In genomic region chr14:95452176-95452889, GRCh38 we compare ENCODE assay signal across 8 cellular contexts.
DNase-seq lines count a peak whose midpoint lies in the region; FAIRE-seq and TF ChIP-seq lines count a peak whose summit lies in the region.

No MANE protein-coding gene starts in this region.

- no peak overlapping the region for H3K9ac ChIP-seq in SK-N-SH

- 89% methylated on average over 16 of the region's 18 CpGs for whole genome bisulfite sequencing in SK-N-SH (ENCODE audit: low lambda C conversion rate)
- WGBS in transverse colon (ENCODE audit: low coverage in 1 of 2), 2 donors: 85% methylated on average over 18 of the region's 18 CpGs; no CpG with 5 or more reads in 1 of the 2 donors
- WGBS in small intestine, 3 donors: 87 to 90% (median 87%) methylated on average over 18 of the region's 18 CpGs

- H3K4me3 ChIP-seq in AG04449 (ENCODE audit: low read depth, low read length): no peak overlapping the region
- no peak overlapping the region for H3K4me3 ChIP-seq in SK-N-SH (ENCODE audit: low read depth in 2 of 2, low read length in 1 of 2)
- H3K4me3 ChIP-seq in transverse colon: no peak overlapping the region
- H3K4me3 ChIP-seq in small intestine (ENCODE audit: low read depth in 1 of 2, low read length in 2 of 2): no peak overlapping the region

- no peaks in the 10 kb centered on the region for H3K9me3 Mint-ChIP-seq in activated T-helper 2 cell treated with anti-CD3 and anti-CD28 coated beads, Interferon-gamma antibody, Interleukin-2, Interleukin-4, amounts not matched to agents 10 μg/mL and 5 μg/mL and 100 μg/mL, durations not matched to agents 14 hours and 24 hours and 36 hours

- H3K27ac ChIP-seq in SK-N-SH (ENCODE audit: low read depth in 2 of 2, low read length in 1 of 2): no peak overlapping the region
- H3K27ac ChIP-seq in transverse colon: no peak overlapping the region
- no peak overlapping the region for H3K27ac ChIP-seq in small intestine (ENCODE audit: low read depth in 1 of 2, low read length in 1 of 2)

- no peak overlapping the region for H2AFZ ChIP-seq in SK-N-SH (ENCODE audit: low read depth)

- H3K27me3 ChIP-seq in SK-N-SH (ENCODE audit: insufficient read depth) (no peaks in the 10 kb centered on the region), transverse colon (no peaks in the 10 kb centered on the region), small intestine (ENCODE audit: control insufficient read depth in 2 of 2, insufficient read depth in 2 of 2, low read length in 2 of 2) (no peaks in the 10 kb centered on the region)

- DNase-seq in AG04449 (ENCODE audit: low read depth, low spot score) (no peak), SK-N-SH (peak; percentile 56), iPS-NIHi11 (ENCODE audit: low spot score) (peak; percentile 76), transverse colon (no peak), small intestine (no peak)
- DNase-seq in activated T-helper 2 cell treated with anti-CD3 and anti-CD28 coated beads, Interferon-gamma antibody, Interleukin-2, Interleukin-4, amounts not matched to agents 10 μg/mL and 5 μg/mL and 100 μg/mL, durations not matched to agents 14 hours and 24 hours and 36 hours (ENCODE audit: low spot score): no peak
- DNase-seq in stimulated activated CD4-positive, alpha-beta T cell treated with anti-CD3 and anti-CD28 coated beads, Interleukin-4, amount 100 ng/mL, for 24 hours: no peak

- no peak overlapping the region for H3K27ac Mint-ChIP-seq in activated T-helper 2 cell treated with anti-CD3 and anti-CD28 coated beads, Interferon-gamma antibody, Interleukin-2, Interleukin-4, amounts not matched to agents 10 μg/mL and 5 μg/mL and 100 μg/mL, durations not matched to agents 14 hours and 24 hours and 36 hours

- no peak overlapping the region for H3K4me2 ChIP-seq in SK-N-SH

- TF ChIP-seq CTCF in AG04449 (IDR thresholded peaks at IDR 0.05; ENCODE audit: insufficient read depth, low read length, missing control alignments) (peak; percentile 46), GM12874 (IDR thresholded peaks at IDR 0.05; ENCODE audit: insufficient read depth, low read depth, low read length) (peak; percentile 52; the same call in 1 of the 2 replicates), SK-N-SH (IDR thresholded peaks at IDR 0.05) (peak; percentile 51), transverse colon (IDR thresholded peaks at IDR 0.05) (peak in 2 of 5 experiments; percentile 12 to 17)

- TF ChIP-seq POLR2A in transverse colon (IDR thresholded peaks at IDR 0.05): no peak

- H4K20me1 ChIP-seq in SK-N-SH (ENCODE audit: insufficient read depth): no peaks in the 10 kb centered on the region

- H3K4me1 Mint-ChIP-seq in activated T-helper 2 cell treated with anti-CD3 and anti-CD28 coated beads, Interferon-gamma antibody, Interleukin-2, Interleukin-4, amounts not matched to agents 10 μg/mL and 5 μg/mL and 100 μg/mL, durations not matched to agents 14 hours and 24 hours and 36 hours (ENCODE audit: low read depth): no peaks in the 10 kb centered on the region

- in situ Hi-C loops in transverse colon (cut with MboI; ENCODE audit: low pct_ligation_motif_present in 1 of 4, low pct_unique_long_range_greater_than_20kb in 1 of 4, low sequenced_read_pairs in 3 of 4): no loop called here

- H3K4me1 ChIP-seq in SK-N-SH (ENCODE audit: control insufficient read depth in 1 of 2, insufficient read depth in 2 of 2, low read depth in 1 of 2, low read length in 1 of 2): no peaks in the 10 kb centered on the region
- no peaks in the 10 kb centered on the region for H3K4me1 ChIP-seq in transverse colon
- no peaks in the 10 kb centered on the region for H3K4me1 ChIP-seq in small intestine (ENCODE audit: control insufficient read depth in 2 of 2, insufficient read depth in 1 of 2, low read depth in 1 of 2, low read length in 1 of 2)

- H3K36me3 ChIP-seq in SK-N-SH (replicated peaks in 1 of 2; ENCODE audit: control insufficient read depth in 1 of 2, insufficient read depth in 2 of 2, low read length in 1 of 2) (no peaks in the 10 kb centered on the region), transverse colon (peaks cover 0 to 7% (median 0%) of the 10 kb centered on the region in 4 donors), small intestine (ENCODE audit: control insufficient read depth in 2 of 2, insufficient read depth in 2 of 2, low read length in 2 of 2) (peaks cover 0 to 3% of the 10 kb centered on the region in 2 donors)

- FAIRE-seq in small intestine (lab: Jason Lieb, UNC): no peak

- H3F3A ChIP-seq in SK-N-SH (replicated peaks; ENCODE audit: insufficient read depth): no peaks in the 10 kb centered on the region

- H3K9me3 ChIP-seq in SK-N-SH (no peaks in the 10 kb centered on the region), transverse colon (no peaks in the 10 kb centered on the region), small intestine (ENCODE audit: control insufficient read depth, low read depth) (no peaks in the 10 kb centered on the region)

- H3K27me3 Mint-ChIP-seq in activated T-helper 2 cell treated with anti-CD3 and anti-CD28 coated beads, Interferon-gamma antibody, Interleukin-2, Interleukin-4, amounts not matched to agents 10 μg/mL and 5 μg/mL and 100 μg/mL, durations not matched to agents 14 hours and 24 hours and 36 hours (ENCODE audit: low read depth): no peaks in the 10 kb centered on the region

- TF ChIP-seq EP300 in SK-N-SH (IDR thresholded peaks at IDR 0.05; ENCODE audit: borderline replicate concordance in 1 of 2, low read depth in 1 of 2, low read length in 1 of 2) (no peak), transverse colon (IDR thresholded peaks at IDR 0.05; ENCODE audit: low read depth) (no peak)

- peaks cover 50% of the 10 kb centered on the region for H3K36me3 Mint-ChIP-seq in activated T-helper 2 cell treated with anti-CD3 and anti-CD28 coated beads, Interferon-gamma antibody, Interleukin-2, Interleukin-4, amounts not matched to agents 10 μg/mL and 5 μg/mL and 100 μg/mL, durations not matched to agents 14 hours and 24 hours and 36 hours (ENCODE audit: low read depth)

- no peak overlapping the region for H3K4me3 Mint-ChIP-seq in activated T-helper 2 cell treated with anti-CD3 and anti-CD28 coated beads, Interferon-gamma antibody, Interleukin-2, Interleukin-4, amounts not matched to agents 10 μg/mL and 5 μg/mL and 100 μg/mL, durations not matched to agents 14 hours and 24 hours and 36 hours (ENCODE audit: low read depth)

- CTCF ChIA-PET in AG04449 (lab: Yijun Ruan, JAX) (interaction anchor here (0.7 to 5.7 kb wide), 22 partner anchors 9 to 97 kb away, joined by 3 to 87 read pairs (median 4); partner anchors contain the start of gene SYNE3), SK-N-SH (lab: Yijun Ruan, JAX) (interaction anchor here (0.6 to 5.2 kb wide), 9 partner anchors 9 to 358 kb away, joined by 3 to 37 read pairs (median 5); no protein-coding TSS in a partner anchor)

- H3K9me2 ChIP-seq in SK-N-SH: no peaks in the 10 kb centered on the region

- intact Hi-C loops in activated T-helper 2 cell treated with anti-CD3 and anti-CD28 coated beads, Interferon-gamma antibody, Interleukin-2, Interleukin-4, amounts not matched to agents 10 μg/mL and 5 μg/mL and 100 μg/mL, durations not matched to agents 14 hours and 24 hours and 36 hours (cut with micrococcal nuclease): no loop called here
- intact Hi-C loops in transverse colon (cut with DNase I; ENCODE audit: low total_unique reads): loop anchor here (5.0 kb wide), 1 partner anchor 65 kb away; the partner anchor contains the start of gene SYNE3

- peak; percentile 34 for TF ChIP-seq RAD21 in SK-N-SH (IDR thresholded peaks at IDR 0.05; ENCODE audit: low read length)

- H3K79me2 ChIP-seq in SK-N-SH (ENCODE audit: insufficient read depth): no peaks in the 10 kb centered on the region

- POLR2A ChIA-PET in AG04449 (lab: Yijun Ruan, JAX) (interaction anchor here (1.0 kb wide), 1 partner anchor 10 kb away, joined by 3 read pairs; no protein-coding TSS in a partner anchor), SK-N-SH (lab: Yijun Ruan, JAX) (no interaction called here)

TF ChIP-seq in SK-N-SH, 30 proteins besides CTCF, POLR2A, EP300 and RAD21:
- no peak for TF ChIP-seq YY1 (IDR thresholded peaks at IDR 0.05; ENCODE audit: low read depth)
- peak; percentile 29 for TF ChIP-seq SMC3 (IDR thresholded peaks at IDR 0.05; ENCODE audit: low read depth, low read length)
- no peak for TF ChIP-seq FOSL2 (IDR thresholded peaks at IDR 0.05; ENCODE audit: borderline replicate concordance, low read depth)
- no peak for TF ChIP-seq POLR2AphosphoS5 (IDR thresholded peaks at IDR 0.05; ENCODE audit: low read depth, low read length)
- TF ChIP-seq RCOR1 (IDR thresholded peaks at IDR 0.05; ENCODE audit: low read length): no peak
- no peak for TF ChIP-seq EZH2phosphoT487 (IDR thresholded peaks at IDR 0.05; ENCODE audit: borderline replicate concordance, low read depth)

Comparison
In these comparisons a context has a peak if more than half of its experiments do, and no peak if none do; other contexts are left out.
1. DNase-seq: peak in SK-N-SH (single experiment) and iPS-NIHi11 (single experiment); none in AG04449 (single experiment), activated T-helper 2 cell treated with anti-CD3 and anti-CD28 coated beads, Interferon-gamma antibody, Interleukin-2, Interleukin-4, amounts not matched to agents 10 μg/mL and 5 μg/mL and 100 μg/mL, durations not matched to agents 14 hours and 24 hours and 36 hours (single experiment), transverse colon (single experiment), stimulated activated CD4-positive, alpha-beta T cell treated with anti-CD3 and anti-CD28 coated beads, Interleukin-4, amount 100 ng/mL, for 24 hours (single experiment) and small intestine (single experiment).